ENCODE assay signal across 19 cellular contexts in genomic region chrY:14255963-14256816, GRCh38.
DNase-seq lines count a peak whose midpoint lies in the region; ATAC-seq, FAIRE-seq and TF ChIP-seq lines count a peak whose summit lies in the region.
"Had no signal": no experiment of that assay in that cellular context is flagged by ENCODE, and none has a peak within 500 bp of the region (broad histone marks: within the 10 kb centered on the region; RNA-seq: fewer than 3 reads in every experiment).

No MANE protein-coding gene starts in this region.

- WGBS in gastroesophageal sphincter (ENCODE audit: low coverage in 1 of 2), 2 donors = 40% methylated on average over 8 of the region's 10 CpGs; no CpG with 5 or more reads in 1 of the 2 donors

- H3K27me3 Mint-ChIP-seq in CD8-positive, alpha-beta T cell (ENCODE audit: low read depth) = no peaks in the 10 kb centered on the region
- H3K27me3 Mint-ChIP-seq in central memory CD8-positive, alpha-beta T cell = no peaks in the 10 kb centered on the region

- FAIRE-seq in GM18507 (lab: Jason Lieb, UNC) = peak; percentile 63
- FAIRE-seq: GM12891 had no signal

- H3K27ac Mint-ChIP-seq in CD8-positive, alpha-beta T cell = peak overlapping the region; percentile 75
- peak overlapping the region; percentile 89 for H3K27ac Mint-ChIP-seq in central memory CD8-positive, alpha-beta T cell (ENCODE audit: low read depth)
- H3K27ac Mint-ChIP-seq: neural progenitor cell had no signal

- POLR2A ChIA-PET in CD8-positive, alpha-beta T cell (lab: Charles Lee) = no interaction called here

- no peak for TF ChIP-seq EP300 in gastroesophageal sphincter (IDR thresholded peaks at IDR 0.05)

- no peaks in the 10 kb centered on the region for H3K36me3 Mint-ChIP-seq in CD8-positive, alpha-beta T cell
- peaks cover 1% of the 10 kb centered on the region for H3K36me3 Mint-ChIP-seq in central memory CD8-positive, alpha-beta T cell (ENCODE audit: insufficient read depth)
- H3K36me3 Mint-ChIP-seq: neural progenitor cell had no signal

- no peak for DNase-seq in CD8-positive, alpha-beta T cell
- DNase-seq in GM18507 (ENCODE audit: extremely low spot score, insufficient read length, low read depth) = no peak
- DNase-seq in central memory CD8-positive, alpha-beta T cell (ENCODE audit: low spot score in 2 of 2) = no peak
- DNase-seq in kidney tubule cell (ENCODE audit: low spot score) = no peak
- DNase-seq: activated CD4-positive, alpha-beta T cell treated with anti-CD3 and anti-CD28 coated beads, Interleukin-2, amount 50 U/mL, for 4 hours; activated gamma-delta T cell treated with Interleukin-2 at 50 U/mL for 16 hours; C1 segment of cervical spinal cord; GOT3; NCI-H1930; NCI-H82; retina; stimulated activated CD4-positive, alpha-beta T cell treated with anti-CD3 and anti-CD28 coated beads, Interleukin-1b, Interleukin-23, amount 100 ng/mL, for 48 hours; thyroid gland had no signal

- TF ChIP-seq CTCF in CD8-positive, alpha-beta T cell (IDR thresholded peaks at IDR 0.05) = no peak
- TF ChIP-seq CTCF in gastroesophageal sphincter (IDR thresholded peaks at IDR 0.05) = no peak

- peak; percentile 56 for ATAC-seq in CD8-positive, alpha-beta T cell
- peak; percentile 84 for ATAC-seq in HG03196 (IDR thresholded peaks at IDR 0.05; ENCODE audit: unreplicated experiment)
- peak; percentile 80 for ATAC-seq in central memory CD8-positive, alpha-beta T cell (replicated peaks; ENCODE audit: extremely low read depth, poor library complexity, severe bottlenecking)
- ATAC-seq in HG03342 (IDR thresholded peaks at IDR 0.05; ENCODE audit: unreplicated experiment) = no peak
- ATAC-seq in gastroesophageal sphincter = no peak

- TF ChIP-seq POLR2A in gastroesophageal sphincter (IDR thresholded peaks at IDR 0.05) = no peak

- no peaks in the 10 kb centered on the region for H3K9me3 ChIP-seq in CD8-positive, alpha-beta T cell (ENCODE audit: low read length)
- H3K9me3 ChIP-seq in gastroesophageal sphincter = no peaks in the 10 kb centered on the region
- H3K9me3 ChIP-seq: breast epithelium, thyroid gland had no signal

- intact Hi-C loops in CD8-positive, alpha-beta T cell (cut with DNase I, micrococcal nuclease) = no loop called here

- H3K9me3 Mint-ChIP-seq in CD8-positive, alpha-beta T cell = no peaks in the 10 kb centered on the region
- H3K9me3 Mint-ChIP-seq in central memory CD8-positive, alpha-beta T cell = no peaks in the 10 kb centered on the region
- H3K9me3 Mint-ChIP-seq: neural progenitor cell had no signal

- no peak overlapping the region for H3K27ac ChIP-seq in CD8-positive, alpha-beta T cell (ENCODE audit: low read depth, low read length)
- no peak overlapping the region for H3K27ac ChIP-seq in gastroesophageal sphincter
- H3K27ac ChIP-seq: breast epithelium, neural progenitor cell, thyroid gland had no signal

- no peaks in the 10 kb centered on the region for H3K27me3 ChIP-seq in CD8-positive, alpha-beta T cell (ENCODE audit: insufficient read depth, low read length)
- H3K27me3 ChIP-seq in gastroesophageal sphincter = no peaks in the 10 kb centered on the region
- H3K27me3 ChIP-seq: breast epithelium, neural progenitor cell, thyroid gland had no signal

- H3K4me3 ChIP-seq in CD8-positive, alpha-beta T cell (ENCODE audit: low read depth, low read length) = no peak overlapping the region
- no peak overlapping the region for H3K4me3 ChIP-seq in gastroesophageal sphincter
- H3K4me3 ChIP-seq: breast epithelium, neural progenitor cell, thyroid gland had no signal

- H3K4me3 Mint-ChIP-seq in CD8-positive, alpha-beta T cell = peak overlapping the region; percentile 61
- H3K4me3 Mint-ChIP-seq in central memory CD8-positive, alpha-beta T cell = peak overlapping the region; percentile 68
- H3K4me3 Mint-ChIP-seq: neural progenitor cell had no signal

- peaks cover 24% of the 10 kb centered on the region for H3K4me1 Mint-ChIP-seq in CD8-positive, alpha-beta T cell (ENCODE audit: low read depth)
- H3K4me1 Mint-ChIP-seq in central memory CD8-positive, alpha-beta T cell = peaks cover 24% of the 10 kb centered on the region
- H3K4me1 Mint-ChIP-seq: neural progenitor cell had no signal

- H3K4me1 ChIP-seq in CD8-positive, alpha-beta T cell (ENCODE audit: insufficient read depth, low read length) = peaks cover 6% of the 10 kb centered on the region
- no peaks in the 10 kb centered on the region for H3K4me1 ChIP-seq in gastroesophageal sphincter
- H3K4me1 ChIP-seq: breast epithelium, neural progenitor cell, thyroid gland had no signal

- H3K36me3 ChIP-seq in CD8-positive, alpha-beta T cell (ENCODE audit: insufficient read depth, low read length) = no peaks in the 10 kb centered on the region
- no peaks in the 10 kb centered on the region for H3K36me3 ChIP-seq in gastroesophageal sphincter
- H3K36me3 ChIP-seq: breast epithelium, neural progenitor cell, thyroid gland had no signal

- CTCF ChIA-PET in CD8-positive, alpha-beta T cell (lab: Charles Lee) = no interaction called here

Comparison
In these comparisons a context has a peak if more than half of its experiments do, and no peak if none do; other contexts are left out.
1. ATAC-seq: peak in CD8-positive, alpha-beta T cell (single experiment), HG03196 (single experiment) and central memory CD8-positive, alpha-beta T cell (single experiment); none in HG03342 (single experiment) and gastroesophageal sphincter (single experiment).